ENCODE assay signal across 8 cellular contexts in the genomic region with DNA sequence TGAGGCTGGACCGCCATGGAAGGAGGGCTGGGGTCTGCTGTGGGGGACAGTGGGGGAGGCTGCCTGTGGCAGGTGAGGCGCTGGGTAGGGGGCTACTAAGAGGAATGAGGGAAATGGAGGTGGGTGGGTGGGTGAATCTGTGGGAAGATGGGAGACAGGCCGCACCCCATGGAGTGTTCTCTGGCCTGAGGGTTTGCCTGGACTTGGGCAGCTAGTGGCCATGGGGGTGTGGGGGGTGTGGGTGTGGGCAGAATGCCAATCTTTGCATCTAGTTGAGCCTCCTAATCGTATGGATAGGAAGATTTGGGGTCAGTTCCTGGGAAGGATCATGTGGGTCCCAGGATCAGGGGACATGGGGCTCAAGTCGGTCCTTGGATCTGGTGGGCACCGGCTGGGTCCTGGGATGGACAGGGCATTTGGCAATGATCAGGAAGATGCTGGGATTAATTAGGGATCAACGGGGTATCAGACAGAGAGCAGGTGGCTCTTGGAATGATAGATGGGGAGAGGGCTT. TPM values are rescaled to one million over a fixed set of nuclear protein-coding genes. Genes with fewer than 3 reads are reported as not detected.
DNase-seq lines count a peak whose midpoint lies in the region; ATAC-seq and TF ChIP-seq lines count a peak whose summit lies in the region.

No MANE protein-coding gene starts in this region.

- intact Hi-C loops in sciatic nerve (cut with DNase I), result no loop called here

- peaks cover 18% of the 10 kb centered on the region for H3K4me1 ChIP-seq in SJSA1 (replicated peaks)

- H3K4me3 ChIP-seq in SJSA1, result peak overlapping the region; percentile 72
- peak overlapping the region; percentile 70 for H3K4me3 ChIP-seq in fibroblast of mammary gland (ENCODE audit: control insufficient read depth, low read depth, low read length)

- no peaks in the 10 kb centered on the region for H3K27me3 ChIP-seq in SJSA1 (replicated peaks)

- peaks cover 21% of the 10 kb centered on the region for H3K36me3 ChIP-seq in SJSA1

- ATAC-seq in sciatic nerve (peak; percentile 2), HG03159 (IDR thresholded peaks at IDR 0.05; ENCODE audit: unreplicated experiment) (no peak), HG02763 (IDR thresholded peaks at IDR 0.05; ENCODE audit: unreplicated experiment) (no peak), HG03108 (IDR thresholded peaks at IDR 0.05; ENCODE audit: unreplicated experiment) (no peak), HG03095 (IDR thresholded peaks at IDR 0.05; ENCODE audit: unreplicated experiment) (no peak)

- DNase-seq in GM10266 (ENCODE audit: extremely low spot score) (peak; percentile 43), SJSA1 (ENCODE audit: low read depth in 1 of 2, low spot score in 2 of 2) (no peak), fibroblast of mammary gland (ENCODE audit: low read depth) (no peak), sciatic nerve (ENCODE audit: low spot score) (no peak)

- no peak for TF ChIP-seq CTCF in GM10266 (IDR thresholded peaks at IDR 0.05; ENCODE audit: control insufficient read depth, insufficient read depth, low read depth, missing control alignments)
- no peak for TF ChIP-seq CTCF in fibroblast of mammary gland (conservative IDR thresholded peaks at IDR 0.05; ENCODE audit: control insufficient read depth, insufficient read depth, low read depth, low read length)

- no peaks in the 10 kb centered on the region for H3K9me3 ChIP-seq in SJSA1 (replicated peaks)

- no peak overlapping the region for H3K27ac ChIP-seq in SJSA1

RNA-seq across cellular contexts. Expression of a gene that starts 0.5 kb away (rescaled TPM):
- 47.1 and 62.1 TPM in 2 replicates for total RNA-seq in SJSA1 (2014; rRNA removed; shearing (Covaris generic))
- total RNA-seq in sciatic nerve, result 7.4 TPM

RNA-seq across cellular contexts. Expression of a gene that starts 21.1 kb away (rescaled TPM):
- total RNA-seq in SJSA1 (2014; rRNA removed; shearing (Covaris generic)), result 9.5 and 13.6 TPM in 2 replicates
- 9.9 TPM for total RNA-seq in sciatic nerve

RNA-seq across cellular contexts. Expression of a gene that starts 34.4 kb away (rescaled TPM):
- total RNA-seq in SJSA1 (2014; rRNA removed; shearing (Covaris generic)), result 538 and 648 TPM in 2 replicates
- total RNA-seq in sciatic nerve, result 222 TPM

RNA-seq across cellular contexts. Expression of a gene that starts 48.3 kb away (rescaled TPM):
- total RNA-seq in SJSA1 (2014; rRNA removed; shearing (Covaris generic)), result 10.5 and 13.2 TPM in 2 replicates
- 40.6 TPM for total RNA-seq in sciatic nerve
